ENCODE assay signal across 23 cellular contexts in genomic region chr21:22573834-22574233, GRCh38.
"Had no signal": no experiment of that assay in that cellular context is flagged by ENCODE, and none has a peak within 500 bp of the region (broad histone marks: within the 10 kb centered on the region; RNA-seq: fewer than 3 reads in every experiment).

No MANE protein-coding gene starts in this region.

- H3K79me2 ChIP-seq: hepatocyte had no signal

- FAIRE-seq: pancreas, urothelium cell line had no signal

- H3K9me3 ChIP-seq: left ventricle myocardium inferior, pancreas, prostate gland, sigmoid colon, suprapubic skin, thoracic aorta, tibial artery, upper lobe of right lung had no signal

- H3K36me3 ChIP-seq: left ventricle myocardium inferior, pancreas, prostate gland, sigmoid colon, spleen, suprapubic skin, thoracic aorta, tibial artery, upper lobe of right lung had no signal

- H3K4me3 ChIP-seq: hepatocyte, left ventricle myocardium inferior, lung, pancreas, prostate gland, sigmoid colon, spleen, suprapubic skin, thoracic aorta, tibial artery, upper lobe of right lung had no signal

- H3K4me1 ChIP-seq: left ventricle myocardium inferior, pancreas, prostate gland, sigmoid colon, spleen, suprapubic skin, tibial artery, upper lobe of right lung had no signal

- H2AFZ ChIP-seq: hepatocyte had no signal

- H3K27me3 ChIP-seq: hepatocyte, pancreas, sigmoid colon, spleen, suprapubic skin, tibial artery, upper lobe of right lung had no signal

- H3K27ac ChIP-seq: hepatocyte, left ventricle myocardium inferior, pancreas, prostate gland, sigmoid colon, spleen, suprapubic skin, thoracic aorta, tibial artery, upper lobe of right lung had no signal

- ATAC-seq: naive thymus-derived CD8-positive, alpha-beta T cell; pancreas; right cardiac atrium; stimulated activated effector memory CD8-positive, alpha-beta T cell treated with anti-CD3 and anti-CD28 coated beads, Interleukin-12 subunit alpha, Interleukin-12 subunit beta, amount 100 ng/mL, for 72 hours; upper lobe of right lung had no signal

- DNase-seq: islet precursor cell; left ventricle myocardium inferior; naive thymus-derived CD8-positive, alpha-beta T cell; nucleus accumbens; pancreas; posterior cingulate gyrus; retina; right cardiac atrium; sigmoid colon; small intestine; spleen; stimulated activated CD4-positive, alpha-beta T cell treated with anti-CD3 and anti-CD28 coated beads, Interleukin-4, amount 100 ng/mL, for 24 hours; stimulated activated naive CD4-positive, alpha-beta T cell; tibial artery; trophoblast cell; upper lobe of right lung had no signal

- H3K4me2 ChIP-seq: hepatocyte had no signal
